Comparison of ENCODE assay signal across 15 cellular contexts in genomic region chr1:115133440-115133839, GRCh38. TPM values are rescaled to one million over a fixed set of nuclear protein-coding genes. Genes with fewer than 3 reads are reported as not detected.
DNase-seq lines count a peak whose midpoint lies in the region; ATAC-seq and TF ChIP-seq lines count a peak whose summit lies in the region.
"Had no signal": no experiment of that assay in that cellular context is flagged by ENCODE, and none has a peak within 500 bp of the region (broad histone marks: within the 10 kb centered on the region; RNA-seq: fewer than 3 reads in every experiment).

No MANE protein-coding gene starts in this region.

- H3K4me1 ChIP-seq in smooth muscle cell (ENCODE audit: low read depth) = peaks cover 8% of the 10 kb centered on the region
- H3K4me1 ChIP-seq: lower lobe of right lung had no signal

- H3K79me2 ChIP-seq in smooth muscle cell (ENCODE audit: low read depth) = no peaks in the 10 kb centered on the region

- peaks cover 9% of the 10 kb centered on the region for H3F3A ChIP-seq in smooth muscle cell (ENCODE audit: low read depth)

- H4K20me1 ChIP-seq in smooth muscle cell (ENCODE audit: low read depth) = no peaks in the 10 kb centered on the region
- H4K20me1 ChIP-seq: BLaER1 treated with 17β-estradiol and CSF1 and Interleukin-3, amounts not matched to agents 10 nM and 100 nM had no signal

- H3K27ac ChIP-seq in smooth muscle cell (ENCODE audit: low read depth) = peak overlapping the region; percentile 66
- H3K27ac ChIP-seq: BLaER1 treated with 17β-estradiol and CSF1 and Interleukin-3, amounts not matched to agents 10 nM and 100 nM; lower lobe of right lung had no signal

- 12% methylated on average over 1 of the region's 1 CpG for WGBS in smooth muscle cell (ENCODE audit: low lambda C conversion rate)

- no peaks in the 10 kb centered on the region for H3K9me3 ChIP-seq in smooth muscle cell (replicated peaks; ENCODE audit: low read depth)
- H3K9me3 ChIP-seq: BLaER1 treated with 17β-estradiol and CSF1 and Interleukin-3, amounts not matched to agents 10 nM and 100 nM; lower lobe of right lung had no signal

- DNase-seq in H4 (ENCODE audit: low spot score) = peak; percentile 20
- DNase-seq in amniotic epithelial cell (ENCODE audit: low read depth) = peak; percentile 75
- peak; percentile 66 for DNase-seq in glomerular visceral epithelial cell (ENCODE audit: extremely low spot score)
- DNase-seq in smooth muscle cell (lab: John Stamatoyannopoulos, UW; ENCODE audit: unreplicated experiment) = no peak
- DNase-seq in activated T-cell treated with anti-CD3 and anti-CD28 coated beads, Interleukin-2, amount 50 U/mL, for 48 hours = no peak
- no peak for DNase-seq in GOT3 (lab: John Stamatoyannopoulos, UW)
- DNase-seq: activated CD4-positive, alpha-beta memory T cell treated with anti-CD3 and anti-CD28 coated beads, Interleukin-2, amount 10 ng/mL, durations not matched to agents 7 days and 5 days; amniotic stem cell; HCEC 1CT; lower lobe of right lung; NCI-H524; nephron progenitor cell had no signal

- no peak overlapping the region for H3K9ac ChIP-seq in smooth muscle cell (ENCODE audit: low read depth)
- H3K9ac ChIP-seq: BLaER1 treated with 17β-estradiol and CSF1 and Interleukin-3, amounts not matched to agents 10 nM and 100 nM had no signal

- H3K27me3 ChIP-seq in smooth muscle cell (ENCODE audit: low read depth) = no peaks in the 10 kb centered on the region
- H3K27me3 ChIP-seq: BLaER1 treated with 17β-estradiol and CSF1 and Interleukin-3, amounts not matched to agents 10 nM and 100 nM had no signal

- no peaks in the 10 kb centered on the region for H3K36me3 ChIP-seq in smooth muscle cell (ENCODE audit: low read depth)
- H3K36me3 ChIP-seq: BLaER1 treated with 17β-estradiol and CSF1 and Interleukin-3, amounts not matched to agents 10 nM and 100 nM; lower lobe of right lung had no signal

- H2AFZ ChIP-seq in smooth muscle cell (ENCODE audit: low read depth) = no peak overlapping the region

- no peak for TF ChIP-seq CTCF in smooth muscle cell (IDR thresholded peaks at IDR 0.05; ENCODE audit: borderline replicate concordance, insufficient read depth, poor library complexity, severe bottlenecking)

- no peak overlapping the region for H3K4me3 ChIP-seq in smooth muscle cell
- H3K4me3 ChIP-seq: BLaER1 treated with 17β-estradiol and CSF1 and Interleukin-3, amounts not matched to agents 10 nM and 100 nM; lower lobe of right lung had no signal

- ATAC-seq in GM21723 (IDR thresholded peaks at IDR 0.05; ENCODE audit: unreplicated experiment) = no peak
- ATAC-seq: lower lobe of right lung; stimulated activated memory B cell treated with anti-CD40 and anti-IgM and Interleukin-4, amounts not matched to agents 10 μg/mL and 1 μg/mL and 100 μg/mL, for 72 hours had no signal

- H3K4me2 ChIP-seq in smooth muscle cell = peak overlapping the region; percentile 45
- H3K4me2 ChIP-seq: BLaER1 treated with 17β-estradiol and CSF1 and Interleukin-3, amounts not matched to agents 10 nM and 100 nM had no signal

RNA-seq across cellular contexts. Expression of gene TSPAN2, which starts 44.1 kb away (rescaled TPM):
- total RNA-seq in H4 (2014; rRNA removed; shearing (Covaris generic)) = 1.3 and 3.7 TPM in 2 replicates
- 10.9 and 17.4 TPM in 2 replicates for total RNA-seq in smooth muscle cell
- 13.8 and 26.9 TPM in 2 replicates for polyA plus RNA-seq in smooth muscle cell

Comparison
In these comparisons a context has a peak if more than half of its experiments do, and no peak if none do; other contexts are left out.
1. DNase-seq: peak in H4 (single experiment), amniotic epithelial cell (single experiment) and glomerular visceral epithelial cell (single experiment); none in smooth muscle cell (single experiment), activated T-cell treated with anti-CD3 and anti-CD28 coated beads, Interleukin-2, amount 50 U/mL, for 48 hours (0 of 2) and GOT3 (single experiment).